Comparison of ENCODE assay signal across 8 cellular contexts in genomic region chr16:3401719-3402397, GRCh38. TPM values are rescaled to one million over a fixed set of nuclear protein-coding genes. Genes with fewer than 3 reads are reported as not detected.
DNase-seq lines count a peak whose midpoint lies in the region; ATAC-seq and TF ChIP-seq lines count a peak whose summit lies in the region.

No MANE protein-coding gene starts in this region.

- H3K9ac ChIP-seq in ES-I3 (ENCODE audit: low read depth, low read length), result peak overlapping the region; percentile 64

- H3K27ac ChIP-seq in 22Rv1 (peak overlapping the region; percentile 81), SJSA1 (no peak overlapping the region), epithelial cell of prostate (peak overlapping the region; percentile 75), osteoblast (ENCODE audit: low read depth, low read length) (peak overlapping the region; percentile 72)

- H3K4me3 ChIP-seq in SJSA1 (peak overlapping the region; percentile 85), osteoblast (ENCODE audit: insufficient read depth, low read length) (peak overlapping the region; percentile 98)

- H3K27me3 ChIP-seq in SJSA1 (replicated peaks) (no peaks in the 10 kb centered on the region), osteoblast (ENCODE audit: insufficient read depth, low read length) (no peaks in the 10 kb centered on the region)

- no peaks in the 10 kb centered on the region for H3K4me1 ChIP-seq in ES-I3 (ENCODE audit: insufficient read depth, low read length)
- 0 out of 2 replicates have a peak, but pooled peaks cover 6% of the 10 kb centered on the region for H3K4me1 ChIP-seq in SJSA1 (replicated peaks)
- peaks cover 13% of the 10 kb centered on the region for H3K4me1 ChIP-seq in osteoblast (ENCODE audit: insufficient read depth, low read length)

- ATAC-seq in HG02678 (IDR thresholded peaks at IDR 0.05; ENCODE audit: unreplicated experiment), result no peak
- ATAC-seq in GM21360 (IDR thresholded peaks at IDR 0.05; ENCODE audit: unreplicated experiment), result no peak

- no peak for TF ChIP-seq CTCF in 22Rv1 (IDR thresholded peaks at IDR 0.05)
- no peak for TF ChIP-seq CTCF in osteoblast (IDR thresholded peaks at IDR 0.05; ENCODE audit: extremely low read depth, low read depth, low read length)

- H3K9me3 ChIP-seq in ES-I3 (ENCODE audit: control insufficient read depth, insufficient read depth, low read length) (peaks cover 15% of the 10 kb centered on the region), SJSA1 (replicated peaks) (peaks cover 27% of the 10 kb centered on the region), osteoblast (ENCODE audit: low read depth, low read length) (peaks cover 5% of the 10 kb centered on the region)

- DNase-seq in SJSA1 (ENCODE audit: low read depth in 1 of 2, low spot score in 2 of 2), result no peak
- DNase-seq in epithelial cell of prostate (ENCODE audit: low read depth, low spot score), result no peak
- peak; percentile 79 for DNase-seq in osteoblast (ENCODE audit: insufficient read length, low spot score, missing footprints)
- no peak for DNase-seq in activated CD4-positive, alpha-beta T cell treated with anti-CD3 and anti-CD28 coated beads, Interleukin-2, amount 50 U/mL, for 48 hours

- peak overlapping the region; percentile 95 for H2AFZ ChIP-seq in osteoblast (ENCODE audit: low read length)

- H3K4me2 ChIP-seq in osteoblast (ENCODE audit: insufficient read depth, low read length), result peak overlapping the region; percentile 90

- H3K36me3 ChIP-seq in ES-I3 (ENCODE audit: insufficient read depth, low read length) (peaks cover 14% of the 10 kb centered on the region), SJSA1 (peaks cover 64% of the 10 kb centered on the region), osteoblast (ENCODE audit: insufficient read depth, low read length) (peaks cover 45% of the 10 kb centered on the region)

- H3K79me2 ChIP-seq in osteoblast (ENCODE audit: insufficient read depth, low read length), result peaks cover 53% of the 10 kb centered on the region

- peaks cover 4% of the 10 kb centered on the region for H4K20me1 ChIP-seq in osteoblast (ENCODE audit: insufficient read depth, low read length)

RNA-seq across cellular contexts. Expression of gene ZNF174, which starts 0.8 kb away (rescaled TPM):
- total RNA-seq in SJSA1 (2014; rRNA removed; shearing (Covaris generic)), result 6.8 and 7.8 TPM in 2 replicates
- total RNA-seq in osteoblast, result 9.7 and 11.2 TPM in 2 replicates

RNA-seq across cellular contexts. Expression of gene ZSCAN32, which starts 1.1 kb away (rescaled TPM):
- total RNA-seq in SJSA1 (2014; rRNA removed; shearing (Covaris generic)), result 8.1 and 15.1 TPM in 2 replicates
- total RNA-seq in osteoblast, result 13.6 and 14.8 TPM in 2 replicates

RNA-seq across cellular contexts. Expression of gene ZNF597, which starts 41.4 kb away (rescaled TPM):
- 2.1 and 2.9 TPM in 2 replicates for total RNA-seq in SJSA1 (2014; rRNA removed; shearing (Covaris generic))
- 2.9 TPM in 2 replicates for total RNA-seq in osteoblast

RNA-seq across cellular contexts. Expression of gene NAA60, which starts 41.6 kb away (rescaled TPM):
- total RNA-seq in SJSA1 (2014; rRNA removed; shearing (Covaris generic)), result 4.6 and 6.8 TPM in 2 replicates
- 19.7 and 27.5 TPM in 2 replicates for total RNA-seq in osteoblast

RNA-seq across cellular contexts. Expression of gene OR2C1, which starts 46.2 kb away (rescaled TPM):
- total RNA-seq in SJSA1 (2014; rRNA removed; shearing (Covaris generic)), result 0.08 TPM in 1 of 2 replicates, not detected in the other
- 0.29 TPM in 1 of 2 replicates, not detected in the other for total RNA-seq in osteoblast
